13 cellular contexts compared by ENCODE assay signal in the genomic region with DNA sequence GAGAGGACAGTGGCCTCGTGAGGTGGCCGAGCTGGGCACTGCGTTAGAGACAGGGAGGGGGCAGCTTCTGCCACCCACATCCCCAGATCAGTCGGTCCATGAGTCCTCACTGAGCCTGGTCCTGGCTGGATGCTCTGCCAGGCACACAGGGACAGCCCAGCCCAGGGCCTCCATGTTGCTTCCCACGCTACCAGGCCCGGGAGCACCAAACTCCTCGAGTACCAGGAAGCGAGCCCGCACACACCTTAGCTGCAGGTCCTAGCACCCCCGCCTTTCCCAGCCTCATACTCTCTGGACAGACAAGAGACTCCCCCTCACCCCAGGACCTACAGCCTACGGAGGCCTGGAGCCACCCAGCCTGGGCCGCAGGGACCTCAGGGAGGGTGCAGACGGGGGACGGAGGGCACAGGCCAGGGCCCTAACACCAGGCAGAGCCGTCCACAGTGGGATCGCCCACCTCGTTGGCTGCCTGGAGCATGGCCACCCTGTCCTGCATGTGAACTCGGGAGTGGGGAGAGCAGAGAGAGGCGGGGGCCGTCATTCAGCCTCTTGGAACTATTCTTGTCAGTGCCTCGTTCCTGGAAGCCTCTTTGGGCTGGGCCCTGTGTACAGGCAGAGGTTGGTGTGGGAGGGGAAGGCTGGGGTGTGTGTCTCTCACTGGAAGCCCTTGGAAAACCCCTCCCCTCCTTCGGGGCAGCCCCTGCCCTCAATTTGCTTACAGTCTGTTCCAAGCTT.
DNase-seq lines count a peak whose midpoint lies in the region; ATAC-seq and TF ChIP-seq lines count a peak whose summit lies in the region.
"Had no signal": no experiment of that assay in that cellular context is flagged by ENCODE, and none has a peak within 500 bp of the region (broad histone marks: within the 10 kb centered on the region; RNA-seq: fewer than 3 reads in every experiment).

No MANE protein-coding gene starts in this region.

- no peak overlapping the region for H3K4me2 ChIP-seq in MM.1S (ENCODE audit: low read depth, low read length)

- H3K4me1 Mint-ChIP-seq in activated T-cell treated with anti-CD3 and anti-CD28 coated beads, Interleukin-2, amount 50 U/mL, for 4 hours (ENCODE audit: low read depth) = peaks cover 71% of the 10 kb centered on the region
- peaks cover 75% of the 10 kb centered on the region for H3K4me1 Mint-ChIP-seq in activated naive CD8-positive, alpha-beta T cell treated with anti-CD3 and anti-CD28 coated beads, Interleukin-2, amount 10 ng/mL, durations not matched to agents 7 days and 5 days

- no peaks in the 10 kb centered on the region for H3K27me3 ChIP-seq in MM.1S (replicated peaks; ENCODE audit: insufficient read depth, low read length)

- peaks cover 18% of the 10 kb centered on the region for H3F3A ChIP-seq in MM.1S (ENCODE audit: insufficient read depth, low read length)

- no peaks in the 10 kb centered on the region for H3K36me3 Mint-ChIP-seq in activated T-cell treated with anti-CD3 and anti-CD28 coated beads, Interleukin-2, amount 50 U/mL, for 4 hours (ENCODE audit: insufficient read depth)
- no peaks in the 10 kb centered on the region for H3K36me3 Mint-ChIP-seq in activated naive CD8-positive, alpha-beta T cell treated with anti-CD3 and anti-CD28 coated beads, Interleukin-2, amount 10 ng/mL, durations not matched to agents 7 days and 5 days
- H3K36me3 Mint-ChIP-seq: type B pancreatic cell had no signal

- peak overlapping the region; percentile 99; the same call in 1 of the 2 replicates for H3K27ac ChIP-seq in MM.1S (ENCODE audit: low read length)
- H3K27ac ChIP-seq: epithelial cell of prostate had no signal

- TF ChIP-seq CTCF in MM.1S (IDR thresholded peaks at IDR 0.05; ENCODE audit: low read length) = no peak

- ATAC-seq in activated T-cell treated with anti-CD3 and anti-CD28 coated beads, Interleukin-2, amount 50 U/mL, for 4 hours = no peak
- no peak for ATAC-seq in activated naive CD8-positive, alpha-beta T cell treated with anti-CD3 and anti-CD28 coated beads, Interleukin-2, amount 10 ng/mL, durations not matched to agents 7 days and 5 days (ENCODE audit: low read depth)
- no peak for ATAC-seq in GM18502 (IDR thresholded peaks at IDR 0.05; ENCODE audit: poor library complexity, unreplicated experiment)

- H3K79me2 ChIP-seq in MM.1S (ENCODE audit: low read length) = no peaks in the 10 kb centered on the region

- POLR2A ChIA-PET in activated naive CD8-positive, alpha-beta T cell treated with anti-CD3 and anti-CD28 coated beads, Interleukin-2, amount 10 ng/mL, durations not matched to agents 7 days and 5 days (lab: Charles Lee) = interaction anchor here (0.8 to 10.6 kb wide), 8 partner anchors 9 to 79 kb away, joined by 3 to 215 read pairs (median 26); no protein-coding TSS in a partner anchor

- H3K4me1 ChIP-seq in MM.1S (ENCODE audit: low read length) = peaks cover 25% of the 10 kb centered on the region

- H3K9ac ChIP-seq in MM.1S (ENCODE audit: low read length) = no peak overlapping the region

- H3K9me2 ChIP-seq in MM.1S (replicated peaks; ENCODE audit: insufficient read depth, low read length) = no peaks in the 10 kb centered on the region

- DNase-seq in activated T-cell treated with anti-CD3 and anti-CD28 coated beads, Interleukin-2, amount 50 U/mL, for 4 hours = peak; percentile 36
- DNase-seq in activated T-cell treated with anti-CD3 and anti-CD28 coated beads, Interleukin-2, amount 50 U/mL, for 1 hour = no peak
- no peak for DNase-seq in MM.1S
- DNase-seq in activated naive CD8-positive, alpha-beta T cell treated with anti-CD3 and anti-CD28 coated beads, Interleukin-2, amount 10 ng/mL, durations not matched to agents 7 days and 5 days = no peak
- DNase-seq in stimulated activated CD4-positive, alpha-beta T cell treated with anti-CD3 and anti-CD28 coated beads, Interleukin-4, amount 100 ng/mL, for 1 hour = peak; percentile 36
- no peak for DNase-seq in erythroblast (lab: John Stamatoyannopoulos, UW)
- DNase-seq in EL = no peak
- DNase-seq: NCI-H1105 treated with DMSO at 0.1 percent for 48 hours, NCI-H69 had no signal

- H2AFZ ChIP-seq in MM.1S (ENCODE audit: low read length) = no peak overlapping the region

- H3K27me3 Mint-ChIP-seq in activated T-cell treated with anti-CD3 and anti-CD28 coated beads, Interleukin-2, amount 50 U/mL, for 4 hours (ENCODE audit: low read depth) = no peaks in the 10 kb centered on the region
- H3K27me3 Mint-ChIP-seq in activated naive CD8-positive, alpha-beta T cell treated with anti-CD3 and anti-CD28 coated beads, Interleukin-2, amount 10 ng/mL, durations not matched to agents 7 days and 5 days = no peaks in the 10 kb centered on the region

- no peak overlapping the region for H3K4me3 ChIP-seq in MM.1S (ENCODE audit: low read length)

- no peaks in the 10 kb centered on the region for H3K9me3 Mint-ChIP-seq in activated T-cell treated with anti-CD3 and anti-CD28 coated beads, Interleukin-2, amount 50 U/mL, for 4 hours
- H3K9me3 Mint-ChIP-seq in activated naive CD8-positive, alpha-beta T cell treated with anti-CD3 and anti-CD28 coated beads, Interleukin-2, amount 10 ng/mL, durations not matched to agents 7 days and 5 days = no peaks in the 10 kb centered on the region
- H3K9me3 Mint-ChIP-seq: type B pancreatic cell had no signal

- H3K36me3 ChIP-seq in MM.1S (replicated peaks; ENCODE audit: insufficient read depth, low read length) = no peaks in the 10 kb centered on the region

- peak overlapping the region; percentile 97 for H3K27ac Mint-ChIP-seq in activated naive CD8-positive, alpha-beta T cell treated with anti-CD3 and anti-CD28 coated beads, Interleukin-2, amount 10 ng/mL, durations not matched to agents 7 days and 5 days
- H3K27ac Mint-ChIP-seq: progenitor cell of endocrine pancreas, type B pancreatic cell had no signal

- TF ChIP-seq POLR2A in erythroblast (IDR thresholded peaks at IDR 0.05; ENCODE audit: low read length) = no peak

- H3K9me3 ChIP-seq in MM.1S (replicated peaks; ENCODE audit: insufficient read depth, low read length) = no peaks in the 10 kb centered on the region

- H4K20me1 ChIP-seq in MM.1S (ENCODE audit: insufficient read depth, low read length) = no peaks in the 10 kb centered on the region

- H3K4me3 Mint-ChIP-seq in activated T-cell treated with anti-CD3 and anti-CD28 coated beads, Interleukin-2, amount 50 U/mL, for 4 hours = no peak overlapping the region
- H3K4me3 Mint-ChIP-seq in activated naive CD8-positive, alpha-beta T cell treated with anti-CD3 and anti-CD28 coated beads, Interleukin-2, amount 10 ng/mL, durations not matched to agents 7 days and 5 days = peak overlapping the region; percentile 13
- H3K4me3 Mint-ChIP-seq: type B pancreatic cell had no signal

Comparison
In these comparisons a context has a peak if more than half of its experiments do, and no peak if none do; other contexts are left out.
1. DNase-seq: peak in activated T-cell treated with anti-CD3 and anti-CD28 coated beads, Interleukin-2, amount 50 U/mL, for 4 hours (single experiment) and stimulated activated CD4-positive, alpha-beta T cell treated with anti-CD3 and anti-CD28 coated beads, Interleukin-4, amount 100 ng/mL, for 1 hour (single experiment); none in activated T-cell treated with anti-CD3 and anti-CD28 coated beads, Interleukin-2, amount 50 U/mL, for 1 hour (single experiment), MM.1S (single experiment), activated naive CD8-positive, alpha-beta T cell treated with anti-CD3 and anti-CD28 coated beads, Interleukin-2, amount 10 ng/mL, durations not matched to agents 7 days and 5 days (single experiment), erythroblast (0 of 2) and EL (single experiment).